Comparison of ENCODE assay signal across 27 cellular contexts in genomic region chr2:174690026-174690425, GRCh38.
"Had no signal": no experiment of that assay in that cellular context is flagged by ENCODE, and none has a peak within 500 bp of the region (broad histone marks: within the 10 kb centered on the region; RNA-seq: fewer than 3 reads in every experiment).

No MANE protein-coding gene starts in this region.

- H3K36me3 ChIP-seq: stomach, suprapubic skin, thoracic aorta, thyroid gland, tibial artery, tibial nerve, transverse colon, upper lobe of left lung, upper lobe of right lung, uterus, vagina had no signal

- ATAC-seq: stimulated activated effector memory CD8-positive, alpha-beta T cell treated with anti-CD3 and anti-CD28 coated beads, Interleukin-12 subunit alpha, Interleukin-12 subunit beta, amount 100 ng/mL, for 72 hours; stimulated activated memory B cell treated with anti-CD40 and anti-IgM and Interleukin-4, amounts not matched to agents 10 μg/mL and 1 μg/mL and 100 μg/mL, for 72 hours; stimulated activated naive B cell treated with anti-CD40 and anti-IgM and Interleukin-4, amounts not matched to agents 10 μg/mL and 1 μg/mL and 100 μg/mL, for 72 hours; stimulated activated naive CD8-positive, alpha-beta T cell treated with anti-CD3 and anti-CD28 coated beads, Interleukin-15, amount 100 ng/mL, for 72 hours; stimulated activated naive CD8-positive, alpha-beta T cell treated with anti-CD3 and anti-CD28 coated beads, Interleukin-15, Interleukin-2, amounts not matched to agents 100 U/mL and 50 U/mL, for 24 hours; upper lobe of right lung had no signal

- H3K9me3 ChIP-seq: stomach, suprapubic skin, testis, thoracic aorta, thyroid gland, tibial artery, tibial nerve, transverse colon, upper lobe of left lung, upper lobe of right lung, uterus, vagina had no signal

- H3K27me3 ChIP-seq: suprapubic skin, testis, thyroid gland, tibial nerve, transverse colon, upper lobe of left lung, upper lobe of right lung, uterus, vagina had no signal

- DNase-seq: stimulated activated CD4-positive, alpha-beta T cell treated with anti-CD3 and anti-CD28 coated beads, Interleukin-2, amount 100 ng/mL, for 48 hours; stimulated activated CD4-positive, alpha-beta T cell treated with anti-CD3 and anti-CD28 coated beads, Interleukin-4, amount 100 ng/mL, for 1 hour; stimulated activated CD4-positive, alpha-beta T cell treated with anti-CD3 and anti-CD28 coated beads, Interleukin-4, amount 100 ng/mL, for 24 hours; stimulated activated CD4-positive, alpha-beta T cell treated with anti-CD3 and anti-CD28 coated beads, Interleukin-4, amount 100 ng/mL, for 4 hours; stimulated activated CD8-positive, alpha-beta memory T cell treated with anti-CD3 and anti-CD28 coated beads, Interleukin-4, amount 100 ng/mL, for 48 hours; stimulated activated naive B cell treated with anti-CD40 and anti-IgM and Interleukin-4, amounts not matched to agents 10 μg/mL and 1 μg/mL and 100 μg/mL, for 72 hours; stimulated activated naive CD4-positive, alpha-beta T cell; stimulated activated naive CD4-positive, alpha-beta T cell treated with Interleukin-2 at 50 U/mL for 16 hours; stimulated activated naive CD8-positive, alpha-beta T cell treated with anti-CD3 and anti-CD28 coated beads, Interleukin-15, amount 100 ng/mL, for 72 hours; stimulated activated naive CD8-positive, alpha-beta T cell treated with anti-CD3 and anti-CD28 coated beads, Interleukin-15, Interleukin-2, amounts not matched to agents 100 U/mL and 50 U/mL, for 24 hours; stomach; substantia nigra; testis; thyroid gland; tibial artery; transverse colon; upper lobe of left lung; upper lobe of right lung; uterus had no signal

- H3K27ac Mint-ChIP-seq: stimulated activated effector memory CD8-positive, alpha-beta T cell treated with anti-CD3 and anti-CD28 coated beads, Interleukin-12 subunit alpha, Interleukin-12 subunit beta, amount 100 ng/mL, for 72 hours; stimulated activated memory B cell treated with anti-CD40 and anti-IgM and Interleukin-4, amounts not matched to agents 10 μg/mL and 1 μg/mL and 100 μg/mL, for 72 hours; stimulated activated naive B cell treated with anti-CD40 and anti-IgM and Interleukin-4, amounts not matched to agents 10 μg/mL and 1 μg/mL and 100 μg/mL, for 72 hours; stimulated activated naive CD8-positive, alpha-beta T cell treated with anti-CD3 and anti-CD28 coated beads, Interleukin-15, Interleukin-2, amounts not matched to agents 100 ng/mL and 50 ng/mL, for 24 hours; type B pancreatic cell had no signal

- H3K4me3 Mint-ChIP-seq: stimulated activated effector memory CD8-positive, alpha-beta T cell treated with anti-CD3 and anti-CD28 coated beads, Interleukin-12 subunit alpha, Interleukin-12 subunit beta, amount 100 ng/mL, for 72 hours; stimulated activated memory B cell treated with anti-CD40 and anti-IgM and Interleukin-4, amounts not matched to agents 10 μg/mL and 1 μg/mL and 100 μg/mL, for 72 hours; stimulated activated naive B cell treated with anti-CD40 and anti-IgM and Interleukin-4, amounts not matched to agents 10 μg/mL and 1 μg/mL and 100 μg/mL, for 72 hours; stimulated activated naive CD8-positive, alpha-beta T cell treated with anti-CD3 and anti-CD28 coated beads, Interleukin-15, amount 100 ng/mL, for 72 hours; stimulated activated naive CD8-positive, alpha-beta T cell treated with anti-CD3 and anti-CD28 coated beads, Interleukin-15, Interleukin-2, amounts not matched to agents 100 ng/mL and 50 ng/mL, for 24 hours; type B pancreatic cell had no signal

- H3K4me1 ChIP-seq: stomach, transverse colon, upper lobe of left lung, upper lobe of right lung, uterus, vagina had no signal

- H3K27ac ChIP-seq: stomach, suprapubic skin, testis, thoracic aorta, thyroid gland, tibial artery, tibial nerve, transverse colon, upper lobe of left lung, upper lobe of right lung, uterus, vagina had no signal

- H3K9me3 Mint-ChIP-seq: stimulated activated effector memory CD8-positive, alpha-beta T cell treated with anti-CD3 and anti-CD28 coated beads, Interleukin-12 subunit alpha, Interleukin-12 subunit beta, amount 100 ng/mL, for 72 hours; stimulated activated memory B cell treated with anti-CD40 and anti-IgM and Interleukin-4, amounts not matched to agents 10 μg/mL and 1 μg/mL and 100 μg/mL, for 72 hours; stimulated activated naive B cell treated with anti-CD40 and anti-IgM and Interleukin-4, amounts not matched to agents 10 μg/mL and 1 μg/mL and 100 μg/mL, for 72 hours; stimulated activated naive CD8-positive, alpha-beta T cell treated with anti-CD3 and anti-CD28 coated beads, Interleukin-15, amount 100 ng/mL, for 72 hours; stimulated activated naive CD8-positive, alpha-beta T cell treated with anti-CD3 and anti-CD28 coated beads, Interleukin-15, Interleukin-2, amounts not matched to agents 100 ng/mL and 50 ng/mL, for 24 hours; type B pancreatic cell had no signal

- H3K4me3 ChIP-seq: stomach, suprapubic skin, testis, thoracic aorta, thyroid gland, tibial artery, tibial nerve, transverse colon, upper lobe of left lung, upper lobe of right lung, uterus, vagina had no signal

- H3K36me3 Mint-ChIP-seq: stimulated activated effector memory CD8-positive, alpha-beta T cell treated with anti-CD3 and anti-CD28 coated beads, Interleukin-12 subunit alpha, Interleukin-12 subunit beta, amount 100 ng/mL, for 72 hours; stimulated activated memory B cell treated with anti-CD40 and anti-IgM and Interleukin-4, amounts not matched to agents 10 μg/mL and 1 μg/mL and 100 μg/mL, for 72 hours; stimulated activated naive B cell treated with anti-CD40 and anti-IgM and Interleukin-4, amounts not matched to agents 10 μg/mL and 1 μg/mL and 100 μg/mL, for 72 hours; type B pancreatic cell had no signal
